8 cellular contexts compared by ENCODE assay signal in genomic region chr7:144391823-144392255, GRCh38. TPM values are rescaled to one million over a fixed set of nuclear protein-coding genes. Genes with fewer than 3 reads are reported as not detected.
A peak's percentile ranks its signal among the peaks of the same experiment; 100 is the strongest.
DNase-seq lines count a peak whose midpoint lies in the region; ATAC-seq and TF ChIP-seq lines count a peak whose summit lies in the region.

No MANE protein-coding gene starts in this region.

- no peaks in the 10 kb centered on the region for H3K27me3 ChIP-seq in BJ (ENCODE audit: control insufficient read depth, insufficient read depth, low read length)
- H3K27me3 ChIP-seq in left ventricle myocardium inferior (ENCODE audit: low read depth), result no peaks in the 10 kb centered on the region
- no peaks in the 10 kb centered on the region for H3K27me3 ChIP-seq in sigmoid colon

- peaks cover 5% of the 10 kb centered on the region for H3K4me1 ChIP-seq in left ventricle myocardium inferior
- peaks cover 0 to 34% (median 25%) of the 10 kb centered on the region in 4 donors for H3K4me1 ChIP-seq in sigmoid colon

- peaks cover 5% of the 10 kb centered on the region for H3K27me3 Mint-ChIP-seq in activated naive CD8-positive, alpha-beta T cell treated with anti-CD3 and anti-CD28 coated beads, Interleukin-2, amount 50 U/mL, for 24 hours
- peaks cover 13% of the 10 kb centered on the region for H3K27me3 Mint-ChIP-seq in activated T-helper 2 cell treated with anti-CD3 and anti-CD28 coated beads, Interferon-gamma antibody, Interleukin-2, Interleukin-4, amounts not matched to agents 10 μg/mL and 5 μg/mL and 100 μg/mL, durations not matched to agents 14 hours and 24 hours and 36 hours (ENCODE audit: low read depth)

- peak; percentile 89 for ATAC-seq in HG02938 (IDR thresholded peaks at IDR 0.05; ENCODE audit: unreplicated experiment)
- peak; percentile 61 for ATAC-seq in activated naive CD8-positive, alpha-beta T cell treated with anti-CD3 and anti-CD28 coated beads, Interleukin-2, amount 50 U/mL, for 24 hours

- 2 to 9% methylated on average over 8 of the region's 8 CpGs for WGBS in sigmoid colon, 2 donors

- POLR2A ChIA-PET in BJ (lab: Charles Lee), result no interaction called here

- TF ChIP-seq CTCF in BJ (IDR thresholded peaks at IDR 0.05; ENCODE audit: insufficient read depth, low read depth, low read length), result peak; percentile 69
- TF ChIP-seq CTCF in GM13977 (IDR thresholded peaks at IDR 0.05; ENCODE audit: extremely low read depth, insufficient read depth, missing control alignments), result peak; percentile 58
- peak; percentile 80 for TF ChIP-seq CTCF in left ventricle myocardium inferior (IDR thresholded peaks at IDR 0.05; ENCODE audit: borderline replicate concordance)
- TF ChIP-seq CTCF in sigmoid colon (IDR thresholded peaks at IDR 0.05), result peak; percentile 64 to 71 (median 68)

- H3K4me1 Mint-ChIP-seq in activated naive CD8-positive, alpha-beta T cell treated with anti-CD3 and anti-CD28 coated beads, Interleukin-2, amount 50 U/mL, for 24 hours, result peaks cover 4% of the 10 kb centered on the region
- H3K4me1 Mint-ChIP-seq in activated T-helper 2 cell treated with anti-CD3 and anti-CD28 coated beads, Interferon-gamma antibody, Interleukin-2, Interleukin-4, amounts not matched to agents 10 μg/mL and 5 μg/mL and 100 μg/mL, durations not matched to agents 14 hours and 24 hours and 36 hours (ENCODE audit: low read depth), result peaks cover 2% of the 10 kb centered on the region

- no peaks in the 10 kb centered on the region for H3K36me3 Mint-ChIP-seq in activated naive CD8-positive, alpha-beta T cell treated with anti-CD3 and anti-CD28 coated beads, Interleukin-2, amount 50 U/mL, for 24 hours (ENCODE audit: low read depth)
- H3K36me3 Mint-ChIP-seq in activated T-helper 2 cell treated with anti-CD3 and anti-CD28 coated beads, Interferon-gamma antibody, Interleukin-2, Interleukin-4, amounts not matched to agents 10 μg/mL and 5 μg/mL and 100 μg/mL, durations not matched to agents 14 hours and 24 hours and 36 hours (ENCODE audit: low read depth), result no peaks in the 10 kb centered on the region

- CTCF ChIA-PET in BJ (lab: Yijun Ruan, JAX), result interaction anchor here (1.0 to 2.8 kb wide), 6 partner anchors 9 to 214 kb away, joined by 3 to 10 read pairs (median 6); no protein-coding TSS in a partner anchor

- H3K4me3 ChIP-seq in BJ (ENCODE audit: low read depth, low read length) (no peak overlapping the region), left ventricle myocardium inferior (no peak overlapping the region), sigmoid colon (peak overlapping the region in 3 of 4 donors; percentile 19 to 25 (median 22))

- H3K9me3 ChIP-seq in left ventricle myocardium inferior (replicated peaks) (no peaks in the 10 kb centered on the region), sigmoid colon (no peaks in the 10 kb centered on the region)

- no peak for TF ChIP-seq EP300 in sigmoid colon (IDR thresholded peaks at IDR 0.05)

- in situ Hi-C loops in GM13977 (cut with MboI; ENCODE audit: low pct_unique_long_range_greater_than_20kb, low sequenced_read_pairs, unreplicated experiment), result no loop called here

- peak overlapping the region; percentile 18 for H3K4me3 Mint-ChIP-seq in activated naive CD8-positive, alpha-beta T cell treated with anti-CD3 and anti-CD28 coated beads, Interleukin-2, amount 50 U/mL, for 24 hours
- no peak overlapping the region for H3K4me3 Mint-ChIP-seq in activated T-helper 2 cell treated with anti-CD3 and anti-CD28 coated beads, Interferon-gamma antibody, Interleukin-2, Interleukin-4, amounts not matched to agents 10 μg/mL and 5 μg/mL and 100 μg/mL, durations not matched to agents 14 hours and 24 hours and 36 hours (ENCODE audit: low read depth)

- no peak for TF ChIP-seq POLR2A in sigmoid colon (IDR thresholded peaks at IDR 0.05)

- intact Hi-C loops in left ventricle myocardium inferior (cut with micrococcal nuclease) (no loop called here), sigmoid colon (cut with DNase I) (no loop called here)
- intact Hi-C loops in activated T-helper 2 cell treated with anti-CD3 and anti-CD28 coated beads, Interferon-gamma antibody, Interleukin-2, Interleukin-4, amounts not matched to agents 10 μg/mL and 5 μg/mL and 100 μg/mL, durations not matched to agents 14 hours and 24 hours and 36 hours (cut with micrococcal nuclease), result no loop called here

- no peaks in the 10 kb centered on the region for H3K36me3 ChIP-seq in BJ (ENCODE audit: control insufficient read depth, insufficient read depth, low read length)
- no peaks in the 10 kb centered on the region for H3K36me3 ChIP-seq in left ventricle myocardium inferior
- no peaks in the 10 kb centered on the region for H3K36me3 ChIP-seq in sigmoid colon

- H3K27ac ChIP-seq in left ventricle myocardium inferior (replicated peaks), result no peak overlapping the region
- peak overlapping the region in 3 of 4 donors; percentile 66 to 82 (median 81) for H3K27ac ChIP-seq in sigmoid colon

- no peak overlapping the region for H3K27ac Mint-ChIP-seq in activated naive CD8-positive, alpha-beta T cell treated with anti-CD3 and anti-CD28 coated beads, Interleukin-2, amount 50 U/mL, for 24 hours
- no peak overlapping the region for H3K27ac Mint-ChIP-seq in activated T-helper 2 cell treated with anti-CD3 and anti-CD28 coated beads, Interferon-gamma antibody, Interleukin-2, Interleukin-4, amounts not matched to agents 10 μg/mL and 5 μg/mL and 100 μg/mL, durations not matched to agents 14 hours and 24 hours and 36 hours

- DNase-seq in BJ (ENCODE audit: low read depth), result no peak
- DNase-seq in GM13977 (ENCODE audit: low spot score), result peak; percentile 67
- DNase-seq in NCI-H2171 treated with DMSO at 0.1 percent for 48 hours (lab: John Stamatoyannopoulos, UW), result peak; percentile 68
- no peak for DNase-seq in activated naive CD8-positive, alpha-beta T cell treated with anti-CD3 and anti-CD28 coated beads, Interleukin-2, amount 50 U/mL, for 24 hours
- no peak for DNase-seq in left ventricle myocardium inferior
- peak; percentile 34 for DNase-seq in sigmoid colon
- DNase-seq in activated T-helper 2 cell treated with anti-CD3 and anti-CD28 coated beads, Interferon-gamma antibody, Interleukin-2, Interleukin-4, amounts not matched to agents 10 μg/mL and 5 μg/mL and 100 μg/mL, durations not matched to agents 14 hours and 24 hours and 36 hours (ENCODE audit: low spot score), result no peak

- H3K9me3 Mint-ChIP-seq in activated naive CD8-positive, alpha-beta T cell treated with anti-CD3 and anti-CD28 coated beads, Interleukin-2, amount 50 U/mL, for 24 hours, result no peaks in the 10 kb centered on the region
- no peaks in the 10 kb centered on the region for H3K9me3 Mint-ChIP-seq in activated T-helper 2 cell treated with anti-CD3 and anti-CD28 coated beads, Interferon-gamma antibody, Interleukin-2, Interleukin-4, amounts not matched to agents 10 μg/mL and 5 μg/mL and 100 μg/mL, durations not matched to agents 14 hours and 24 hours and 36 hours

RNA-seq across cellular contexts. Expression of gene NOBOX, which starts 11.7 kb away (rescaled TPM):
- not detected in 2 replicates for polyA plus RNA-seq in BJ (2011; rRNA removed)
- not detected in 2 replicates for polyA minus RNA-seq in BJ (2011; rRNA and poly(A)+ RNA removed)
- total RNA-seq in left ventricle myocardium inferior, result not detected
- not detected for total RNA-seq in sigmoid colon
- not detected for polyA plus RNA-seq in sigmoid colon
- total RNA-seq in activated T-helper 2 cell treated with anti-CD3 and anti-CD28 coated beads, Interferon-gamma antibody, Interleukin-2, Interleukin-4, amounts not matched to agents 10 μg/mL and 5 μg/mL and 100 μg/mL, durations not matched to agents 14 hours and 24 hours and 36 hours, result not detected in 2 replicates

RNA-seq across cellular contexts. Expression of gene ARHGEF5, which starts 36.6 kb away (rescaled TPM):
- 7.4 and 8.9 TPM in 2 replicates for polyA plus RNA-seq in BJ (2011; rRNA removed)
- 8.1 and 13.3 TPM in 2 replicates for polyA minus RNA-seq in BJ (2011; rRNA and poly(A)+ RNA removed)
- 0.80 TPM for total RNA-seq in left ventricle myocardium inferior
- 10 to 100 TPM in 1 of 4 donors, 1 to 10 TPM in 3; 4.9 to 10.9 (median 6.2) TPM for total RNA-seq in sigmoid colon
- polyA plus RNA-seq in sigmoid colon, result 10 to 100 TPM; 27.6 to 47.6 (median 31.1) TPM
- total RNA-seq in activated T-helper 2 cell treated with anti-CD3 and anti-CD28 coated beads, Interferon-gamma antibody, Interleukin-2, Interleukin-4, amounts not matched to agents 10 μg/mL and 5 μg/mL and 100 μg/mL, durations not matched to agents 14 hours and 24 hours and 36 hours, result 10.8 TPM in 2 replicates

Comparison
In these comparisons a context has a peak if more than half of its experiments do, and no peak if none do; other contexts are left out.
1. DNase-seq: peak in GM13977 (single experiment), NCI-H2171 treated with DMSO at 0.1 percent for 48 hours (single experiment) and sigmoid colon (single experiment); none in BJ (single experiment), activated naive CD8-positive, alpha-beta T cell treated with anti-CD3 and anti-CD28 coated beads, Interleukin-2, amount 50 U/mL, for 24 hours (single experiment), left ventricle myocardium inferior (single experiment) and activated T-helper 2 cell treated with anti-CD3 and anti-CD28 coated beads, Interferon-gamma antibody, Interleukin-2, Interleukin-4, amounts not matched to agents 10 μg/mL and 5 μg/mL and 100 μg/mL, durations not matched to agents 14 hours and 24 hours and 36 hours (single experiment).
2. H3K4me3 ChIP-seq: peak in sigmoid colon (3 of 4); none in BJ (single experiment) and left ventricle myocardium inferior (single experiment).
3. Peak in every context shown above with its lines, with median percentiles within 50 percentile points of each other: CTCF ChIP-seq.